ENCODE assay signal across 18 cellular contexts in genomic region chr12:53782093-53782703, GRCh38. TPM values are rescaled to one million over a fixed set of nuclear protein-coding genes. Genes with fewer than 3 reads are reported as not detected.
DNase-seq lines count a peak whose midpoint lies in the region; ATAC-seq, FAIRE-seq and TF ChIP-seq lines count a peak whose summit lies in the region.
"Had no signal": no experiment of that assay in that cellular context is flagged by ENCODE, and none has a peak within 500 bp of the region (broad histone marks: within the 10 kb centered on the region; RNA-seq: fewer than 3 reads in every experiment).

No MANE protein-coding gene starts in this region.

- ATAC-seq in mucosa of descending colon: peak; percentile 36

- H3K36me3 ChIP-seq in bronchial epithelial cell (ENCODE audit: control insufficient read depth, insufficient read depth, low read length) (no peaks in the 10 kb centered on the region), mucosa of descending colon (ENCODE audit: low read depth) (no peaks in the 10 kb centered on the region), H7 (replicated peaks; ENCODE audit: control insufficient read depth, insufficient read depth, low read length) (no peaks in the 10 kb centered on the region)

- H3K4me1 ChIP-seq in mucosa of descending colon (ENCODE audit: low read depth): no peaks in the 10 kb centered on the region

- no peaks in the 10 kb centered on the region for H3K9me3 ChIP-seq in mucosa of descending colon

- H3K4me3 ChIP-seq in bronchial epithelial cell (ENCODE audit: low read depth, low read length) (no peak overlapping the region), mucosa of descending colon (no peak overlapping the region), H7 (ENCODE audit: insufficient read depth, low read depth, low read length) (no peak overlapping the region)

- intact Hi-C loops in mucosa of descending colon (cut with DNase I, micrococcal nuclease): no loop called here

- TF ChIP-seq CTCF in bronchial epithelial cell (IDR thresholded peaks at IDR 0.05; ENCODE audit: insufficient read depth, low read length, severe bottlenecking): no peak
- TF ChIP-seq CTCF in mucosa of descending colon (IDR thresholded peaks at IDR 0.05): no peak

- DNase-seq in NCI-H1417 (lab: John Stamatoyannopoulos, UW) (peak in 2 of 3 experiments; percentile 49 to 74), NCI-H1417 treated with DMSO at 0.1 percent for 48 hours (lab: John Stamatoyannopoulos, UW) (no peak), NCI-H1694 treated with DMSO at 0.1 percent for 48 hours (lab: John Stamatoyannopoulos, UW) (peak; percentile 59), bronchial epithelial cell (ENCODE audit: low read depth) (peak; percentile 25), mucosa of descending colon (no peak), SW480 (ENCODE audit: low spot score) (no peak), GDM1 (lab: John Stamatoyannopoulos, UW) (no peak), H7 (no peak)
- DNase-seq: H9; NCI-H1436; NCI-H2029 treated with DMSO at 0.1 percent for 48 hours; NCI-H226; NK-92 treated with Interleukin-12 subunit alpha and Interleukin-12 subunit beta, amount 100 ng/mL, for 24 hours; T-helper 2 cell had no signal

- no peak for FAIRE-seq in bronchial epithelial cell (lab: Jason Lieb, UNC)
- FAIRE-seq: D721Med had no signal

- H3K27me3 ChIP-seq in bronchial epithelial cell (ENCODE audit: control insufficient read depth, insufficient read depth, low read length) (peaks cover 6% of the 10 kb centered on the region), H7 (ENCODE audit: control insufficient read depth, insufficient read depth, low read length) (no peaks in the 10 kb centered on the region)

RNA-seq across cellular contexts. Expression of gene CISTR, which starts 30.4 kb away (rescaled TPM):
- total RNA-seq in bronchial epithelial cell: not detected in 2 replicates
- total RNA-seq in mucosa of descending colon: not detected
- not detected in 2 replicates for total RNA-seq in H7 (2014; rRNA removed; shearing (Covaris generic))
- total RNA-seq: A172, H9, HT-29, RPMI7951 had no signal

RNA-seq across cellular contexts. Expression of gene CALCOCO1, which starts 54.9 kb away (rescaled TPM):
- total RNA-seq in bronchial epithelial cell: 35.3 and 45.6 TPM in 2 replicates
- 100 to 1,000 TPM in 2 of 3 donors, 10 to 100 TPM in 1; 62.2 to 235 (median 119) TPM for total RNA-seq in mucosa of descending colon
- total RNA-seq in H7 (2014; rRNA removed; shearing (Covaris generic)): 17.3 and 18.7 TPM in 2 replicates

Comparison
In these comparisons a context has a peak if more than half of its experiments do, and no peak if none do; other contexts are left out.
1. DNase-seq: peak in NCI-H1417 (2 of 3), NCI-H1694 treated with DMSO at 0.1 percent for 48 hours (single experiment) and bronchial epithelial cell (single experiment); none in NCI-H1417 treated with DMSO at 0.1 percent for 48 hours (single experiment), mucosa of descending colon (0 of 3), SW480 (single experiment), GDM1 (single experiment) and H7 (single experiment).